Comparison of ENCODE assay signal across 16 cellular contexts in genomic region chr14:100049220-100049619, GRCh38. TPM values are rescaled to one million over a fixed set of nuclear protein-coding genes. Genes with fewer than 3 reads are reported as not detected.
DNase-seq lines count a peak whose midpoint lies in the region; ATAC-seq and TF ChIP-seq lines count a peak whose summit lies in the region.
"Had no signal": no experiment of that assay in that cellular context is flagged by ENCODE, and none has a peak within 500 bp of the region (broad histone marks: within the 10 kb centered on the region; RNA-seq: fewer than 3 reads in every experiment).

No MANE protein-coding gene starts in this region.

- H3K36me3 Mint-ChIP-seq in stimulated activated naive CD8-positive, alpha-beta T cell treated with anti-CD3 and anti-CD28 coated beads, Interleukin-15, Interleukin-2, amounts not matched to agents 100 ng/mL and 50 ng/mL, for 24 hours (ENCODE audit: low read depth), result no peaks in the 10 kb centered on the region
- H3K36me3 Mint-ChIP-seq in activated naive CD8-positive, alpha-beta T cell treated with anti-CD3 and anti-CD28 coated beads, Interleukin-2, amount 50 U/mL, for 24 hours (ENCODE audit: low read depth), result peaks cover 3% of the 10 kb centered on the region
- no peaks in the 10 kb centered on the region for H3K36me3 Mint-ChIP-seq in WTC11

- TF ChIP-seq CTCF in foreskin fibroblast (IDR thresholded peaks at IDR 0.05; ENCODE audit: low read depth, low read length), result no peak
- TF ChIP-seq CTCF in uterus (IDR thresholded peaks at IDR 0.05), result no peak
- no peak for TF ChIP-seq CTCF in WTC11 (IDR thresholded peaks at IDR 0.05)

- no peaks in the 10 kb centered on the region for H3K9me3 ChIP-seq in uterus
- H3K9me3 ChIP-seq: stomach had no signal

- H3K36me3 ChIP-seq in uterus, result no peaks in the 10 kb centered on the region
- H3K36me3 ChIP-seq: stomach had no signal

- no peaks in the 10 kb centered on the region for H3K27me3 Mint-ChIP-seq in stimulated activated naive CD8-positive, alpha-beta T cell treated with anti-CD3 and anti-CD28 coated beads, Interleukin-15, Interleukin-2, amounts not matched to agents 100 ng/mL and 50 ng/mL, for 24 hours
- no peaks in the 10 kb centered on the region for H3K27me3 Mint-ChIP-seq in activated naive CD8-positive, alpha-beta T cell treated with anti-CD3 and anti-CD28 coated beads, Interleukin-2, amount 50 U/mL, for 24 hours
- H3K27me3 Mint-ChIP-seq in WTC11 (ENCODE audit: low read depth), result no peaks in the 10 kb centered on the region
- H3K27me3 Mint-ChIP-seq: B cell had no signal

- TF ChIP-seq POLR2A in uterus (IDR thresholded peaks at IDR 0.05), result no peak

- H3K4me3 ChIP-seq in foreskin fibroblast (ENCODE audit: low read depth in 1 of 2, low read length in 2 of 2) (no peak overlapping the region), uterus (no peak overlapping the region)
- H3K4me3 ChIP-seq: stomach had no signal

- peak overlapping the region; percentile 47 for H3K4me3 Mint-ChIP-seq in stimulated activated naive CD8-positive, alpha-beta T cell treated with anti-CD3 and anti-CD28 coated beads, Interleukin-15, Interleukin-2, amounts not matched to agents 100 ng/mL and 50 ng/mL, for 24 hours
- H3K4me3 Mint-ChIP-seq in activated naive CD8-positive, alpha-beta T cell treated with anti-CD3 and anti-CD28 coated beads, Interleukin-2, amount 50 U/mL, for 24 hours, result peak overlapping the region; percentile 52
- H3K4me3 Mint-ChIP-seq in WTC11, result no peak overlapping the region
- H3K4me3 Mint-ChIP-seq: B cell had no signal

- POLR2A ChIA-PET in WTC11 (lab: Charles Lee), result no interaction called here

- peak overlapping the region; percentile 77 for H3K27ac Mint-ChIP-seq in stimulated activated naive CD8-positive, alpha-beta T cell treated with anti-CD3 and anti-CD28 coated beads, Interleukin-15, Interleukin-2, amounts not matched to agents 100 ng/mL and 50 ng/mL, for 24 hours
- H3K27ac Mint-ChIP-seq in activated naive CD8-positive, alpha-beta T cell treated with anti-CD3 and anti-CD28 coated beads, Interleukin-2, amount 50 U/mL, for 24 hours, result peak overlapping the region; percentile 77
- no peak overlapping the region for H3K27ac Mint-ChIP-seq in WTC11
- H3K27ac Mint-ChIP-seq: B cell had no signal

- peaks cover 25% of the 10 kb centered on the region for H3K4me1 Mint-ChIP-seq in stimulated activated naive CD8-positive, alpha-beta T cell treated with anti-CD3 and anti-CD28 coated beads, Interleukin-15, Interleukin-2, amounts not matched to agents 100 ng/mL and 50 ng/mL, for 24 hours (ENCODE audit: low read depth)
- H3K4me1 Mint-ChIP-seq in activated naive CD8-positive, alpha-beta T cell treated with anti-CD3 and anti-CD28 coated beads, Interleukin-2, amount 50 U/mL, for 24 hours, result peaks cover 33% of the 10 kb centered on the region
- no peaks in the 10 kb centered on the region for H3K4me1 Mint-ChIP-seq in WTC11
- H3K4me1 Mint-ChIP-seq: B cell had no signal

- no peak for ATAC-seq in stimulated activated naive CD8-positive, alpha-beta T cell treated with anti-CD3 and anti-CD28 coated beads, Interleukin-15, Interleukin-2, amounts not matched to agents 100 U/mL and 50 U/mL, for 24 hours
- peak; percentile 40 for ATAC-seq in activated naive CD8-positive, alpha-beta T cell treated with anti-CD3 and anti-CD28 coated beads, Interleukin-2, amount 50 U/mL, for 24 hours
- no peak for ATAC-seq in WTC11
- ATAC-seq: foreskin keratinocyte had no signal

- no peaks in the 10 kb centered on the region for H3K9me3 Mint-ChIP-seq in stimulated activated naive CD8-positive, alpha-beta T cell treated with anti-CD3 and anti-CD28 coated beads, Interleukin-15, Interleukin-2, amounts not matched to agents 100 ng/mL and 50 ng/mL, for 24 hours
- H3K9me3 Mint-ChIP-seq in activated naive CD8-positive, alpha-beta T cell treated with anti-CD3 and anti-CD28 coated beads, Interleukin-2, amount 50 U/mL, for 24 hours, result no peaks in the 10 kb centered on the region
- H3K9me3 Mint-ChIP-seq in WTC11, result no peaks in the 10 kb centered on the region

- H3K27me3 ChIP-seq in uterus, result no peaks in the 10 kb centered on the region
- H3K27me3 ChIP-seq: foreskin keratinocyte, stomach had no signal

- H3K27ac ChIP-seq in uterus, result peak overlapping the region; percentile 40 to 78
- H3K27ac ChIP-seq: foreskin keratinocyte, stomach had no signal

- no peak for DNase-seq in stimulated activated naive CD8-positive, alpha-beta T cell treated with anti-CD3 and anti-CD28 coated beads, Interleukin-15, Interleukin-2, amounts not matched to agents 100 U/mL and 50 U/mL, for 24 hours
- DNase-seq in activated naive CD8-positive, alpha-beta T cell treated with anti-CD3 and anti-CD28 coated beads, Interleukin-2, amount 50 U/mL, for 24 hours, result no peak
- DNase-seq in foreskin fibroblast (peak; percentile 80 to 88), uterus (peak in 1 of 2 donors; percentile 51), C1 segment of cervical spinal cord (lab: John Stamatoyannopoulos, UW) (no peak), DMS 273 (lab: John Stamatoyannopoulos, UW; ENCODE audit: unreplicated experiment) (no peak), WTC11 (ENCODE audit: low spot score) (no peak)
- DNase-seq: activated CD4-positive, alpha-beta T cell treated with anti-CD3 and anti-CD28 coated beads for 1 hour; activated effector memory CD4-positive, alpha-beta T cell treated with anti-CD3 and anti-CD28 coated beads, Interleukin-2, amount 50 U/mL, for 16 hours; foreskin keratinocyte; H7; kidney; retina; stomach had no signal

- intact Hi-C loops in uterus (cut with DNase I; ENCODE audit: low total_unique reads), result no loop called here

- CTCF ChIA-PET in WTC11 (lab: Charles Lee), result no interaction called here

- H3K4me1 ChIP-seq in uterus, result peaks cover 0 to 4% of the 10 kb centered on the region in 2 donors
- H3K4me1 ChIP-seq: foreskin keratinocyte had no signal

TF ChIP-seq in WTC11, 78 proteins besides CTCF, POLR2A, EP300 and RAD21 (continues in another document):
- TF ChIP-seq ZNF396 (CRISPR knock-in tag; IDR thresholded peaks at IDR 0.05; ENCODE audit: borderline replicate concordance) (no peak), ZNF138 (CRISPR knock-in tag; conservative IDR thresholded peaks at IDR 0.05) (no peak), STAT6 (CRISPR knock-in tag; conservative IDR thresholded peaks at IDR 0.05; ENCODE audit: low read depth) (no peak), JAZF1 (CRISPR knock-in tag; IDR thresholded peaks at IDR 0.05) (no peak), PREB (CRISPR knock-in tag; IDR thresholded peaks at IDR 0.05; ENCODE audit: borderline replicate concordance) (no peak), ZNF263 (CRISPR knock-in tag; IDR thresholded peaks at IDR 0.05; ENCODE audit: low read depth) (no peak), ESRRA (CRISPR knock-in tag; IDR thresholded peaks at IDR 0.05; ENCODE audit: borderline replicate concordance) (no peak), SMAD4 (CRISPR knock-in tag; IDR thresholded peaks at IDR 0.05) (no peak), ZNF423 (CRISPR knock-in tag; IDR thresholded peaks at IDR 0.05) (no peak), TCF7 (CRISPR knock-in tag; IDR thresholded peaks at IDR 0.05; ENCODE audit: low read depth) (no peak), MAX (CRISPR knock-in tag; IDR thresholded peaks at IDR 0.05) (no peak), ATF6 (CRISPR knock-in tag; IDR thresholded peaks at IDR 0.05) (no peak)

RNA-seq across cellular contexts. Expression of gene EVL, which starts 16.0 kb away (rescaled TPM):
- 100 to 1,000 TPM in 1 of 4 donors, 10 to 100 TPM in 3; 22.1 to 133 (median 67.5) TPM for total RNA-seq in uterus
- total RNA-seq in WTC11 (2021), result 60.8 to 62.3 TPM (median 61.5 TPM) in 3 replicates

Comparison
In these comparisons a context has a peak if more than half of its experiments do, and no peak if none do; other contexts are left out.
1. DNase-seq: peak in foreskin fibroblast (2 of 2); none in stimulated activated naive CD8-positive, alpha-beta T cell treated with anti-CD3 and anti-CD28 coated beads, Interleukin-15, Interleukin-2, amounts not matched to agents 100 U/mL and 50 U/mL, for 24 hours (single experiment), activated naive CD8-positive, alpha-beta T cell treated with anti-CD3 and anti-CD28 coated beads, Interleukin-2, amount 50 U/mL, for 24 hours (single experiment), C1 segment of cervical spinal cord (0 of 14), DMS 273 (single experiment) and WTC11 (single experiment).